In genomic region chr12:65878540-65878939, GRCh38 we compare ENCODE assay signal across 1 cellular context.
A peak's percentile ranks its signal among the peaks of the same experiment; 100 is the strongest.
TF ChIP-seq lines count a peak whose summit lies in the region.

No MANE protein-coding gene starts in this region.

TF ChIP-seq in HEK293, 187 proteins besides CTCF, POLR2A, EP300 and RAD21 (continued from another document):
- TF ChIP-seq KLF17 (tag by site-specific recombination; IDR thresholded peaks at IDR 0.05) (no peak), ZNF654 (tag by site-specific recombination; IDR thresholded peaks at IDR 0.05; ENCODE audit: low read depth) (peak; percentile 63), KLF7 (tag by site-specific recombination; IDR thresholded peaks at IDR 0.05; ENCODE audit: borderline replicate concordance) (no peak), ZNF530 (tag by site-specific recombination; IDR thresholded peaks at IDR 0.05; ENCODE audit: low read depth) (no peak), ZEB2 (tag by site-specific recombination; IDR thresholded peaks at IDR 0.05) (peak; percentile 51; the same call in 1 of the 2 replicates), ZBTB44 (tag by site-specific recombination; IDR thresholded peaks at IDR 0.05) (peak; percentile 52; the same call in 1 of the 2 replicates)
